Comparison of ENCODE assay signal across 12 cellular contexts in genomic region chr12:108335349-108336119, GRCh38. TPM values are rescaled to one million over a fixed set of nuclear protein-coding genes. Genes with fewer than 3 reads are reported as not detected.
A peak's percentile ranks its signal among the peaks of the same experiment; 100 is the strongest.
DNase-seq lines count a peak whose midpoint lies in the region; ATAC-seq and TF ChIP-seq lines count a peak whose summit lies in the region.
"Had no signal": no experiment of that assay in that cellular context is flagged by ENCODE, and none has a peak within 500 bp of the region (broad histone marks: within the 10 kb centered on the region; RNA-seq: fewer than 3 reads in every experiment).

No MANE protein-coding gene starts in this region.

- no peaks in the 10 kb centered on the region for H3K9me3 ChIP-seq in right atrium auricular region
- H3K9me3 ChIP-seq: heart right ventricle had no signal

- H3K36me3 ChIP-seq in rectal smooth muscle tissue (ENCODE audit: control insufficient read depth, insufficient read depth, low read length), result no peaks in the 10 kb centered on the region
- no peaks in the 10 kb centered on the region for H3K36me3 ChIP-seq in right atrium auricular region
- H3K36me3 ChIP-seq: heart right ventricle, tibial nerve had no signal

- no peak for DNase-seq in hippocampal formation (lab: John Stamatoyannopoulos, UW)
- no peak for DNase-seq in activated CD4-positive, alpha-beta T cell treated with anti-CD3 and anti-CD28 coated beads, Interleukin-2, amount 50 U/mL, for 4 hours
- no peak for DNase-seq in right atrium auricular region (ENCODE audit: low spot score)
- no peak for DNase-seq in progenitor cell of endocrine pancreas (ENCODE audit: low spot score, unreplicated experiment)
- DNase-seq: activated naive CD4-positive, alpha-beta T cell; dorsolateral prefrontal cortex; heart right ventricle had no signal

- no peak overlapping the region for H3K4me3 ChIP-seq in rectal smooth muscle tissue (ENCODE audit: low read length)
- no peak overlapping the region for H3K4me3 ChIP-seq in right atrium auricular region

- no peak overlapping the region for H3K9ac ChIP-seq in rectal smooth muscle tissue (ENCODE audit: low read length)

- no peaks in the 10 kb centered on the region for H3K36me3 Mint-ChIP-seq in progenitor cell of endocrine pancreas (ENCODE audit: insufficient read depth)

- H3K9me3 Mint-ChIP-seq in progenitor cell of endocrine pancreas (ENCODE audit: low read depth), result no peaks in the 10 kb centered on the region

- no peak overlapping the region for H3K4me3 Mint-ChIP-seq in progenitor cell of endocrine pancreas (ENCODE audit: low read depth)

- H3K4me1 Mint-ChIP-seq in progenitor cell of endocrine pancreas (ENCODE audit: low read depth), result no peaks in the 10 kb centered on the region

- ATAC-seq in GM18867 (IDR thresholded peaks at IDR 0.05; ENCODE audit: unreplicated experiment) (peak; percentile 63), GM21717 (IDR thresholded peaks at IDR 0.05; ENCODE audit: unreplicated experiment) (peak; percentile 55), HG03571 (IDR thresholded peaks at IDR 0.05; ENCODE audit: unreplicated experiment) (peak; percentile 67)
- ATAC-seq: heart right ventricle had no signal

- H3K27me3 Mint-ChIP-seq in progenitor cell of endocrine pancreas, result peaks cover 24% of the 10 kb centered on the region

- H3K27ac ChIP-seq in rectal smooth muscle tissue (ENCODE audit: low read depth, low read length) (peak overlapping the region; percentile 3), right atrium auricular region (peak overlapping the region in 1 of 2 donors; percentile 5)

- TF ChIP-seq CTCF in right atrium auricular region (IDR thresholded peaks at IDR 0.05) (no peak), progenitor cell of endocrine pancreas (IDR thresholded peaks at IDR 0.05; ENCODE audit: unreplicated experiment) (no peak)

- H3K4me1 ChIP-seq in rectal smooth muscle tissue (ENCODE audit: control insufficient read depth, insufficient read depth, low read length) (no peaks in the 10 kb centered on the region), right atrium auricular region (peaks cover 0 to 42% of the 10 kb centered on the region in 2 donors)

- H3K27me3 ChIP-seq in rectal smooth muscle tissue (ENCODE audit: control insufficient read depth, insufficient read depth, low read length) (no peaks in the 10 kb centered on the region), right atrium auricular region (no peaks in the 10 kb centered on the region)
- H3K27me3 ChIP-seq: tibial nerve had no signal

- H3K27ac Mint-ChIP-seq in progenitor cell of endocrine pancreas, result no peak overlapping the region

RNA-seq across cellular contexts. Expression of gene CMKLR1, which starts 3.6 kb away (rescaled TPM):
- 10 to 100 TPM in 1 of 2 donors, 1 to 10 TPM in 1; 6.2 to 11.0 TPM for total RNA-seq in right atrium auricular region
- total RNA-seq in progenitor cell of endocrine pancreas, result not detected in 2 replicates
